Comparison of ENCODE assay signal across 8 cellular contexts in the genomic region with DNA sequence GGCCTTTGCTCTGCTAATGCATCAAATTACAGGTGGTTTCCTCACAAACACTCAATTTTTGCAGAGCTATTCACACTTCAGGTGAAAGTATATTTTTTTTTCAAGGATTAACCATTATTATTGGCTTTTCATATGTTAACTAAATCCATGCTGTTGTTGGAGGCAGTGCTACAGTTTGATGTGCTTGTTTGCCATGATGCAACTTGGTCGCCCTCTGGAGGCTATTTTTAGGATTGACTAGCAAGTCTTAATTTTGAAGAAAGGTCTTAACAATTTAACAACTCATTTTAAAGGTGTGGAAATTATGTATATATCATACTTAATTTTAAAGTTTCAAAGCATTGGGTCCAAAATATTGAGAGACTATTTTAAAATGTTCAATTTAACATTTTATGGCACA.
DNase-seq lines count a peak whose midpoint lies in the region; ATAC-seq, FAIRE-seq and TF ChIP-seq lines count a peak whose summit lies in the region.

No MANE protein-coding gene starts in this region.

- no peaks in the 10 kb centered on the region for H3K4me1 ChIP-seq in gastroesophageal sphincter
- no peaks in the 10 kb centered on the region for H3K4me1 ChIP-seq in spleen

- H3K27ac ChIP-seq in gastroesophageal sphincter (no peak overlapping the region), spleen (no peak overlapping the region)

- DNase-seq in activated CD4-positive, alpha-beta T cell treated with anti-CD3 and anti-CD28 coated beads for 48 hours = peak; percentile 10
- DNase-seq in activated CD4-positive, alpha-beta T cell treated with anti-CD3 and anti-CD28 coated beads for 1 hour = no peak
- peak; percentile 58 for DNase-seq in SK-N-DZ (ENCODE audit: low spot score)
- no peak for DNase-seq in spleen
- DNase-seq in GM19239 (ENCODE audit: insufficient read length, low spot score) = no peak
- no peak for DNase-seq in NCI-H187 treated with DMSO at 0.1 percent for 48 hours (lab: John Stamatoyannopoulos, UW)

- WGBS in gastroesophageal sphincter (ENCODE audit: low coverage in 1 of 2), 2 donors = 0% methylated on average over 1 of the region's 1 CpG
- WGBS in spleen, 5 donors = 0 to 7% (median 0%) methylated on average over 1 of the region's 1 CpG

- intact Hi-C loops in spleen (cut with DNase I; ENCODE audit: low total_unique reads) = loop anchor here (10.0 kb wide), 1 partner anchor 866 kb away; no protein-coding TSS in a partner anchor

- no peak for FAIRE-seq in GM19239 (lab: Jason Lieb, UNC)

- H3K4me3 ChIP-seq in gastroesophageal sphincter = no peak overlapping the region
- no peak overlapping the region for H3K4me3 ChIP-seq in spleen

- TF ChIP-seq EP300 in gastroesophageal sphincter (IDR thresholded peaks at IDR 0.05) = no peak

- H3K9me3 ChIP-seq in gastroesophageal sphincter = no peaks in the 10 kb centered on the region
- H3K9me3 ChIP-seq in spleen = no peaks in the 10 kb centered on the region

- no peaks in the 10 kb centered on the region for H3K36me3 ChIP-seq in gastroesophageal sphincter
- H3K36me3 ChIP-seq in spleen = no peaks in the 10 kb centered on the region

- H3K27me3 ChIP-seq in gastroesophageal sphincter (no peaks in the 10 kb centered on the region), spleen (replicated peaks in 1 of 7) (no peaks in the 10 kb centered on the region)

- no peak for TF ChIP-seq POLR2A in gastroesophageal sphincter (IDR thresholded peaks at IDR 0.05)
- no peak for TF ChIP-seq POLR2A in spleen (IDR thresholded peaks at IDR 0.05)

- ATAC-seq in HG03342 (IDR thresholded peaks at IDR 0.05; ENCODE audit: unreplicated experiment) = peak; percentile 78
- ATAC-seq in gastroesophageal sphincter = no peak

- TF ChIP-seq CTCF in gastroesophageal sphincter (IDR thresholded peaks at IDR 0.05) (peak; percentile 12 to 52 (median 26)), spleen (IDR thresholded peaks at IDR 0.05 in 8 of 11, conservative IDR thresholded peaks at IDR 0.05 in 3 of 11) (peak in 7 of 11 experiments; percentile 10 to 41 (median 24))

Comparison
In these comparisons a context has a peak if more than half of its experiments do, and no peak if none do; other contexts are left out.
1. DNase-seq: peak in activated CD4-positive, alpha-beta T cell treated with anti-CD3 and anti-CD28 coated beads for 48 hours (single experiment) and SK-N-DZ (single experiment); none in activated CD4-positive, alpha-beta T cell treated with anti-CD3 and anti-CD28 coated beads for 1 hour (single experiment), spleen (single experiment), GM19239 (single experiment) and NCI-H187 treated with DMSO at 0.1 percent for 48 hours (single experiment).